In the genomic region with DNA sequence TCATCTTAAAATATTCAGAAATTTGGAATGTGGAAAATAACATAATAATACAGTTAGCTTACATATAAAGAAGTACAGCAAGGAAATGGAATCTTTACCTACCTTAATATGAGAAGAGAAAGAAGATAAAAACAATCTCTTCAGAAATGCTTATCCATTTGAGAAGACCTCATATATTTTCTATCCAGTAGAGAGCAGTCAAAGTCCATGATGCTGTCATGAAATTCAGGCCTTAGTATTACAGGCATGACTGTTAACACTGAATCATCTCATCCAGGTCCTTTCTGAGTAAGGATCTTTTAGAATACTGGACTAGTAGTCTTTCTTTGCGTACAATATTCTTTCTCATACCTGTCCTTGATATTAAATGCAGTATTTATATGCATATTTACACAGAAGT, we compare ENCODE assay signal across 8 cellular contexts.
DNase-seq lines count a peak whose midpoint lies in the region; ATAC-seq and TF ChIP-seq lines count a peak whose summit lies in the region.

No MANE protein-coding gene starts in this region.

- DNase-seq in glomerular visceral epithelial cell (ENCODE audit: extremely low spot score), result peak; percentile 58
- DNase-seq in aorta, result no peak
- DNase-seq in caudate nucleus (lab: John Stamatoyannopoulos, UW), result no peak
- no peak for DNase-seq in KBM-7
- DNase-seq in COLO668 (lab: John Stamatoyannopoulos, UW; ENCODE audit: unreplicated experiment), result no peak

- H2AFZ ChIP-seq in OCI-LY3 (ENCODE audit: low read depth, low read length), result no peak overlapping the region

- TF ChIP-seq CTCF in OCI-LY3 (IDR thresholded peaks at IDR 0.05; ENCODE audit: low read depth, low read length), result peak; percentile 74

- H3K9ac ChIP-seq in OCI-LY3 (ENCODE audit: low read length), result no peak overlapping the region

- no peaks in the 10 kb centered on the region for H3K36me3 ChIP-seq in OCI-LY3 (replicated peaks; ENCODE audit: low read depth, low read length)
- no peaks in the 10 kb centered on the region for H3K36me3 ChIP-seq in aorta (ENCODE audit: control insufficient read depth in 1 of 2, insufficient read depth in 2 of 2, low read length in 1 of 2)

- ATAC-seq in GM18499 (IDR thresholded peaks at IDR 0.05; ENCODE audit: insufficient read depth, unreplicated experiment) (peak; percentile 70), HG02678 (IDR thresholded peaks at IDR 0.05; ENCODE audit: unreplicated experiment) (peak; percentile 91), aorta (ENCODE audit: low FRiP score) (peak; percentile 87)

- WGBS in aorta, 2 donors, result 0% methylated on average over 1 of the region's 1 CpG

- no peaks in the 10 kb centered on the region for H3K27me3 ChIP-seq in OCI-LY3 (ENCODE audit: low read depth, low read length)
- H3K27me3 ChIP-seq in aorta (ENCODE audit: control insufficient read depth in 1 of 2, insufficient read depth in 2 of 2, low read length in 1 of 2), result no peaks in the 10 kb centered on the region

- no peaks in the 10 kb centered on the region for H4K20me1 ChIP-seq in OCI-LY3 (ENCODE audit: insufficient read depth, low read length)

- no peak overlapping the region for H3K4me2 ChIP-seq in OCI-LY3 (ENCODE audit: low read length)

- in situ Hi-C loops in KBM-7 (cut with MboI; ENCODE audit: low pct_unique_long_range_greater_than_20kb, low sequenced_read_pairs), result no loop called here

- H3K9me3 ChIP-seq in OCI-LY3 (ENCODE audit: insufficient read depth, low read length), result no peaks in the 10 kb centered on the region
- no peaks in the 10 kb centered on the region for H3K9me3 ChIP-seq in aorta (ENCODE audit: control insufficient read depth, low read length)

- H3K4me1 ChIP-seq in OCI-LY3 (ENCODE audit: low read length) (no peaks in the 10 kb centered on the region), aorta (ENCODE audit: control insufficient read depth in 1 of 2, insufficient read depth in 2 of 2, low read length in 2 of 2) (no peaks in the 10 kb centered on the region)

- H3K4me3 ChIP-seq in OCI-LY3 (ENCODE audit: low read length) (no peak overlapping the region), aorta (ENCODE audit: low read length in 2 of 2) (no peak overlapping the region)

- no peaks in the 10 kb centered on the region for H3K79me2 ChIP-seq in OCI-LY3 (ENCODE audit: low read length)

- H3K27ac ChIP-seq in OCI-LY3 (ENCODE audit: low read length) (no peak overlapping the region), aorta (ENCODE audit: low read depth in 1 of 2, low read length in 2 of 2) (no peak overlapping the region), caudate nucleus (ENCODE audit: low read depth, low read length) (no peak overlapping the region)

- intact Hi-C loops in aorta (cut with DNase I), result loop anchor here in 1 of 2 donors (2.0 kb wide), 1 partner anchor 799 kb away; no protein-coding TSS in a partner anchor
